11 cellular contexts compared by ENCODE assay signal in the genomic region with DNA sequence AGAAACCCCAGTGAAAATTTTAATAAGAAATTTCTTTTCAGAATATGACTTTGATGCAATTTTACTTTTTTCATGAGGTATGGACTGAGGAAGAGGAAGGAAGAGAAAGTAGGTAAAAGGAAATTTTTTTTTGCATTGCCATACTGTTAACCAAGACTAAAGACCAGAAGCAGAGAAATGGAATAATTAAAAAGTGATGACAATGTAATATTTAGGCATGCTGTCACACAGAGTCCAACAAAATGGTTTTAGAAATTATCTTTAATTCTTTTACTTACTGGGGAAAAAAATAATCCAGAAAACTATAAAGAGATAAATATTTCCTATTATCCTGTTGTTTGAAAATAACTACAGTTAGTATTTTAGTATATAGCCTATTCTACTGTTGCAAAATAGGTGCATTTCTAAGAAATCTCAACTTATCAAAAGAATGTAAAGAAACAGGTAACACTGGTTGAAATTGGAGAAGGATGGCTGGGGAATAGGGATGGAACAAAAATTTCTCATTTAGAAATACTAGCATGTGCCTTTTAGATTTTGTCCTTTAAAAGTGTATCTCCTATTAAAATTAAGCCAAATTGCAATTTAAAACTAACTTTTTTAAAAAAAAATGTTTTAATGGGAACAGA.
"Had no signal": no experiment of that assay in that cellular context is flagged by ENCODE, and none has a peak within 500 bp of the region (broad histone marks: within the 10 kb centered on the region; RNA-seq: fewer than 3 reads in every experiment).

No MANE protein-coding gene starts in this region.

- H3K36me3 Mint-ChIP-seq: brain, T-cell had no signal

- H3K27me3 Mint-ChIP-seq: activated naive CD8-positive, alpha-beta T cell treated with anti-CD3 and anti-CD28 coated beads, Interleukin-2, amount 10 ng/mL, durations not matched to agents 7 days and 5 days; brain; progenitor cell of endocrine pancreas; T-cell had no signal

- H3K4me1 Mint-ChIP-seq: central memory CD8-positive, alpha-beta T cell had no signal

- H3K4me3 ChIP-seq: right atrium auricular region, skin epidermis had no signal

- H3K4me3 Mint-ChIP-seq: activated naive CD8-positive, alpha-beta T cell treated with anti-CD3 and anti-CD28 coated beads, Interleukin-2, amount 10 ng/mL, durations not matched to agents 7 days and 5 days; brain; central memory CD8-positive, alpha-beta T cell; nephron; T-cell had no signal

- H3K27ac Mint-ChIP-seq: activated naive CD8-positive, alpha-beta T cell treated with anti-CD3 and anti-CD28 coated beads, Interleukin-2, amount 10 ng/mL, durations not matched to agents 7 days and 5 days; progenitor cell of endocrine pancreas; T-cell had no signal

- H3K27me3 ChIP-seq: right atrium auricular region had no signal

- DNase-seq: activated naive CD8-positive, alpha-beta T cell treated with anti-CD3 and anti-CD28 coated beads, Interleukin-2, amount 10 ng/mL, durations not matched to agents 7 days and 5 days; cortex of kidney; occipital lobe; T-helper 9 cell had no signal

- H3K9me3 Mint-ChIP-seq: activated naive CD8-positive, alpha-beta T cell treated with anti-CD3 and anti-CD28 coated beads, Interleukin-2, amount 10 ng/mL, durations not matched to agents 7 days and 5 days; brain; central memory CD8-positive, alpha-beta T cell; nephron; T-cell had no signal

- H3K36me3 ChIP-seq: right atrium auricular region had no signal

- H3K9me3 ChIP-seq: right atrium auricular region had no signal
